Comparison of ENCODE assay signal across 1 cellular context in genomic region chr1:76079475-76080227, GRCh38.
A peak's percentile ranks its signal among the peaks of the same experiment; 100 is the strongest.
TF ChIP-seq lines count a peak whose summit lies in the region.

No MANE protein-coding gene starts in this region.

TF ChIP-seq in HEK293, 187 proteins besides CTCF, POLR2A, EP300 and RAD21 (continued from another document):
- TF ChIP-seq ZNF449 (tag by site-specific recombination; IDR thresholded peaks at IDR 0.05): no peak
- peak; percentile 86 for TF ChIP-seq ZNF600 (tag by site-specific recombination; IDR thresholded peaks at IDR 0.05)
- TF ChIP-seq ZNF610 (tag by site-specific recombination; IDR thresholded peaks at IDR 0.05; ENCODE audit: borderline replicate concordance): no peak
- peak; percentile 75; the same call in 1 of the 2 replicates for TF ChIP-seq ZNF664 (tag by site-specific recombination; IDR thresholded peaks at IDR 0.05)
- TF ChIP-seq ZFP37 (tag by site-specific recombination; IDR thresholded peaks at IDR 0.05): no peak
- TF ChIP-seq ZNF707 (tag by site-specific recombination; IDR thresholded peaks at IDR 0.05): no peak
- no peak for TF ChIP-seq ZNF223 (tag by site-specific recombination; IDR thresholded peaks at IDR 0.05)
- 0 out of 2 replicates have a peak, but pooled peaks have one; percentile 36 for TF ChIP-seq ZBTB48 (tag by site-specific recombination; IDR thresholded peaks at IDR 0.05)
- TF ChIP-seq ZNF837 (tag by site-specific recombination; IDR thresholded peaks at IDR 0.05): no peak
- peak; percentile 59; the same call in 1 of the 2 replicates for TF ChIP-seq TSHZ1 (tag by site-specific recombination; IDR thresholded peaks at IDR 0.05; ENCODE audit: borderline replicate concordance)
- no peak for TF ChIP-seq ZFP69B (tag by site-specific recombination; IDR thresholded peaks at IDR 0.05)
- TF ChIP-seq WT1 (tag by site-specific recombination; IDR thresholded peaks at IDR 0.05): 0 out of 2 replicates have a peak, but pooled peaks have one; percentile 14
- peak; percentile 34 for TF ChIP-seq ZNF629 (tag by site-specific recombination; IDR thresholded peaks at IDR 0.05)
- TF ChIP-seq HOXD13 (CRISPR knock-in tag; IDR thresholded peaks at IDR 0.05; ENCODE audit: borderline replicate concordance): no peak
- peak; percentile 62 for TF ChIP-seq ZBTB17 (tag by site-specific recombination; IDR thresholded peaks at IDR 0.05)
- TF ChIP-seq ZNF132 (tag by site-specific recombination; IDR thresholded peaks at IDR 0.05; ENCODE audit: borderline replicate concordance): no peak
- no peak for TF ChIP-seq ZNF48 (tag by site-specific recombination; IDR thresholded peaks at IDR 0.05)
- TF ChIP-seq SP3 (tag by site-specific recombination; IDR thresholded peaks at IDR 0.05): no peak
- TF ChIP-seq HIC1 (tag by site-specific recombination; IDR thresholded peaks at IDR 0.05): 0 out of 2 replicates have a peak, but pooled peaks have one; percentile 32
- TF ChIP-seq ZSCAN16 (tag by site-specific recombination; IDR thresholded peaks at IDR 0.05): no peak
- TF ChIP-seq ZEB2 (tag by site-specific recombination; IDR thresholded peaks at IDR 0.05): 0 out of 2 replicates have a peak, but pooled peaks have one; percentile 32
- peak; percentile 47; the same call in 1 of the 2 replicates for TF ChIP-seq ZNF366 (tag by site-specific recombination; conservative IDR thresholded peaks at IDR 0.05)
- no peak for TF ChIP-seq ZNF645 (tag by site-specific recombination; IDR thresholded peaks at IDR 0.05)
- no peak for TF ChIP-seq ZNF704 (tag by site-specific recombination; IDR thresholded peaks at IDR 0.05)
